21 cellular contexts compared by ENCODE assay signal in the genomic region with DNA sequence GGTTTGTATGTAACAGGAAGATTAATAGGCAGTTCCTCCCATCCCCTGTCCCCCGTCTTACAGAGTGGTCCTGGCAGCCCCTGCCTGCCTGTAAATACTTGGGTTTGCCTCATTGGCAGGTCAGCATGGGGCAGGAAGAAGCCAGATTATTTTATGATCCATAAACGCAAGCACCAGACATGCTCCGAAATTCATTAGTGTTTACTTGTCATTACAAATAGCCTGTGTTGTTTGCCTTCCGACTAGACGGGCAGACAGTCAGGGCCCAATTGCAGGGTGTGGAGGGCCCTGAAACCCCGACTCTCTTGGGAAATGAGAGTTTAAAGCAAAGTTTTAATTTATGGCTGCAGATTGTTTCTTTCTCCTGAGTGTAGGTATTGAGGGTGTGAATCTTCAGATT.
"Had no signal": no experiment of that assay in that cellular context is flagged by ENCODE, and none has a peak within 500 bp of the region (broad histone marks: within the 10 kb centered on the region; RNA-seq: fewer than 3 reads in every experiment).

No MANE protein-coding gene starts in this region.

- H3K4me3 ChIP-seq: smooth muscle cell, transverse colon had no signal

- ATAC-seq: activated naive CD4-positive, alpha-beta T cell treated with anti-CD3 and anti-CD28 coated beads, Interleukin-2, amount 50 U/mL, for 72 hours; left ventricle myocardium superior; sciatic nerve; stimulated activated naive B cell treated with anti-CD40 and anti-IgM and Interleukin-4, amounts not matched to agents 10 μg/mL and 1 μg/mL and 100 μg/mL, for 72 hours; WTC11 had no signal

- H3K27me3 ChIP-seq: transverse colon had no signal

- H3K9me3 ChIP-seq: transverse colon had no signal

- H3K27ac ChIP-seq: brain microvascular endothelial cell had no signal

- H3K36me3 ChIP-seq: brain microvascular endothelial cell, transverse colon had no signal

- FAIRE-seq: endometrium, kidney, urothelium cell line had no signal

- H3K4me2 ChIP-seq: smooth muscle cell had no signal

- DNase-seq: activated gamma-delta T cell treated with Interleukin-2 at 50 U/mL for 16 hours; activated T-cell treated with anti-CD3 and anti-CD28 coated beads, Interleukin-2, amount 50 U/mL, for 1 hour; aorta; brain microvascular endothelial cell; caudate nucleus; effector CD4-positive, alpha-beta T cell; foreskin fibroblast; kidney; left ventricle myocardium superior; nucleus accumbens; stimulated activated CD4-positive, alpha-beta T cell treated with anti-CD3 and anti-CD28 coated beads, Interleukin-15, amount 100 ng/mL, for 24 hours; stimulated activated CD8-positive, alpha-beta memory T cell treated with anti-CD3 and anti-CD28 coated beads, Interleukin-4, amount 100 ng/mL, for 48 hours; stimulated activated naive B cell treated with anti-CD40 and anti-IgM and Interleukin-4, amounts not matched to agents 10 μg/mL and 1 μg/mL and 100 μg/mL, for 72 hours; T-helper 9 cell; transverse colon had no signal
